Comparison of ENCODE assay signal across 13 cellular contexts in genomic region chr5:175915066-175916037, GRCh38. TPM values are rescaled to one million over a fixed set of nuclear protein-coding genes. Genes with fewer than 3 reads are reported as not detected.
A peak's percentile ranks its signal among the peaks of the same experiment; 100 is the strongest.
DNase-seq lines count a peak whose midpoint lies in the region; ATAC-seq and TF ChIP-seq lines count a peak whose summit lies in the region.
"Not testable (repeated sequence)": the region's sequence is repeated elsewhere in the genome, so short reads cannot be mapped to it uniquely, and the experiment has no call there.
"Had no signal": no experiment of that assay in that cellular context is flagged by ENCODE, and none has a peak within 500 bp of the region (broad histone marks: within the 10 kb centered on the region; RNA-seq: fewer than 3 reads in every experiment).

No MANE protein-coding gene starts in this region.

- H3K27me3 Mint-ChIP-seq in CD4-positive, alpha-beta memory T cell; activated CD4-positive, alpha-beta memory T cell treated with anti-CD3 and anti-CD28 coated beads, Interleukin-2, amount 10 ng/mL, durations not matched to agents 7 days and 5 days; MCF 10A (ENCODE audit: insufficient read depth, unreplicated experiment); neural crest cell (ENCODE audit: low read depth): not testable (repeated sequence)

- not testable (repeated sequence) for H3K4me1 ChIP-seq in CD4-positive, alpha-beta memory T cell (ENCODE audit: insufficient read depth, low read length)

- peaks cover 6 to 24% (median 12%) of the 10 kb centered on the region in 4 donors for H3K4me1 Mint-ChIP-seq in CD4-positive, alpha-beta memory T cell
- peaks cover 27% of the 10 kb centered on the region for H3K4me1 Mint-ChIP-seq in activated CD4-positive, alpha-beta memory T cell treated with anti-CD3 and anti-CD28 coated beads, Interleukin-2, amount 10 ng/mL, durations not matched to agents 7 days and 5 days
- H3K4me1 Mint-ChIP-seq in MCF 10A (ENCODE audit: insufficient read depth, unreplicated experiment); neural crest cell: not testable (repeated sequence)

- H3K27ac Mint-ChIP-seq in CD4-positive, alpha-beta memory T cell: peak overlapping the region; percentile 53 to 85 (median 76)
- H3K27ac Mint-ChIP-seq in activated CD4-positive, alpha-beta memory T cell treated with anti-CD3 and anti-CD28 coated beads, Interleukin-2, amount 10 ng/mL, durations not matched to agents 7 days and 5 days: peak overlapping the region; percentile 75
- peak overlapping the region; percentile 36 for H3K27ac Mint-ChIP-seq in MCF 10A (ENCODE audit: low read depth, unreplicated experiment)
- H3K27ac Mint-ChIP-seq in neural crest cell (ENCODE audit: unreplicated experiment): peak overlapping the region; percentile 24

- ATAC-seq in GM18907 (IDR thresholded peaks at IDR 0.05; ENCODE audit: unreplicated experiment) (peak; percentile 51), GM21526 (IDR thresholded peaks at IDR 0.05; ENCODE audit: low FRiP score, unreplicated experiment) (peak; percentile 65), HG03045 (IDR thresholded peaks at IDR 0.05; ENCODE audit: unreplicated experiment) (peak; percentile 48), HG03520 (IDR thresholded peaks at IDR 0.05; ENCODE audit: unreplicated experiment) (peak; percentile 46)

- not testable (repeated sequence) for H3K9me3 ChIP-seq in CD4-positive, alpha-beta memory T cell (ENCODE audit: control insufficient read depth in 1 of 2, low read length in 2 of 2)

- not testable (repeated sequence) for H3K4me3 ChIP-seq in CD4-positive, alpha-beta memory T cell (ENCODE audit: low read length in 2 of 2)

- H3K27me3 ChIP-seq in CD4-positive, alpha-beta memory T cell (ENCODE audit: insufficient read depth, low read length): not testable (repeated sequence)

- TSS peak; percentile 16 for BruUV-seq in MCF 10A (replicated peaks; lab: Mats Ljungman, UMichigan)

- not testable (repeated sequence) for H3K9me3 Mint-ChIP-seq in CD4-positive, alpha-beta memory T cell; activated CD4-positive, alpha-beta memory T cell treated with anti-CD3 and anti-CD28 coated beads, Interleukin-2, amount 10 ng/mL, durations not matched to agents 7 days and 5 days; MCF 10A (ENCODE audit: unreplicated experiment); neural crest cell

- intact Hi-C loops in CD4-positive, alpha-beta memory T cell (cut with micrococcal nuclease); MCF 10A (cut with micrococcal nuclease): not testable (repeated sequence)

- H3K36me3 Mint-ChIP-seq in CD4-positive, alpha-beta memory T cell: peaks cover 27 to 33% of the 10 kb centered on the region in 2 donors
- H3K36me3 Mint-ChIP-seq in activated CD4-positive, alpha-beta memory T cell treated with anti-CD3 and anti-CD28 coated beads, Interleukin-2, amount 10 ng/mL, durations not matched to agents 7 days and 5 days (ENCODE audit: low read depth): peaks cover 11% of the 10 kb centered on the region
- not testable (repeated sequence) for H3K36me3 Mint-ChIP-seq in MCF 10A (ENCODE audit: insufficient read depth, unreplicated experiment); neural crest cell (ENCODE audit: low read depth)

- not testable (repeated sequence) for TF ChIP-seq CTCF in MCF 10A (IDR thresholded peaks at IDR 0.05; ENCODE audit: unreplicated experiment); neural crest cell (conservative IDR thresholded peaks at IDR 0.05)

- POLR2A ChIA-PET in CD4-positive, alpha-beta memory T cell (lab: Charles Lee; ENCODE audit: partially characterized antibody); activated CD4-positive, alpha-beta memory T cell treated with anti-CD3 and anti-CD28 coated beads, Interleukin-2, amount 10 ng/mL, durations not matched to agents 7 days and 5 days (lab: Charles Lee); MCF 10A (lab: Yijun Ruan, JAX): not testable (repeated sequence)

- not testable (repeated sequence) for H3K36me3 ChIP-seq in CD4-positive, alpha-beta memory T cell (ENCODE audit: insufficient read depth, low read length)

- peak in 1 of 5 donors; percentile 6 for DNase-seq in CD4-positive, alpha-beta memory T cell
- not testable (repeated sequence) for DNase-seq in activated CD4-positive, alpha-beta memory T cell treated with anti-CD3 and anti-CD28 coated beads, Interleukin-2, amount 10 ng/mL, durations not matched to agents 7 days and 5 days; MCF 10A (ENCODE audit: unreplicated experiment); neural crest cell (ENCODE audit: low read depth, low spot score)

- CTCF ChIA-PET in CD4-positive, alpha-beta memory T cell (lab: Charles Lee; ENCODE audit: partially characterized antibody); activated CD4-positive, alpha-beta memory T cell treated with anti-CD3 and anti-CD28 coated beads, Interleukin-2, amount 10 ng/mL, durations not matched to agents 7 days and 5 days (lab: Charles Lee): not testable (repeated sequence)
- CTCF ChIA-PET in MCF 10A (lab: Yijun Ruan, JAX): interaction anchor here (0.6 kb wide), 1 partner anchor 106 kb away, joined by 3 read pairs; no protein-coding TSS in a partner anchor

- H3K27ac ChIP-seq in CD4-positive, alpha-beta memory T cell (ENCODE audit: low read depth, low read length): not testable (repeated sequence)

- peak overlapping the region in 7 of 8 donors; percentile 11 to 84 (median 73) for H3K4me3 Mint-ChIP-seq in CD4-positive, alpha-beta memory T cell
- peak overlapping the region; percentile 49 for H3K4me3 Mint-ChIP-seq in activated CD4-positive, alpha-beta memory T cell treated with anti-CD3 and anti-CD28 coated beads, Interleukin-2, amount 10 ng/mL, durations not matched to agents 7 days and 5 days
- not testable (repeated sequence) for H3K4me3 Mint-ChIP-seq in MCF 10A (ENCODE audit: unreplicated experiment); neural crest cell

RNA-seq across cellular contexts. Expression of gene CPLX2, which starts 44.0 kb away (rescaled TPM):
- not detected for total RNA-seq in CD4-positive, alpha-beta memory T cell
- under 1 TPM in 1 of 2 donors, not detected in 1; 0.05 TPM for polyA plus RNA-seq in CD4-positive, alpha-beta memory T cell
- total RNA-seq in activated CD4-positive, alpha-beta memory T cell treated with anti-CD3 and anti-CD28 coated beads, Interleukin-2, amount 10 ng/mL, durations not matched to agents 7 days and 5 days: not detected
- total RNA-seq in MCF 10A (2022) (not detected in 2 replicates), neural crest cell (9.4 and 9.9 TPM in 2 replicates)
- total RNA-seq: dermis microvascular lymphatic vessel endothelial cell, left lung, osteoblast, RPMI7951 had no signal
- polyA plus RNA-seq: CD14-positive monocyte had no signal

RNA-seq across cellular contexts. Expression of gene THOC3, which starts 52.8 kb away (rescaled TPM):
- total RNA-seq in CD4-positive, alpha-beta memory T cell: 10 to 100 TPM; 79.0 to 96.7 TPM
- polyA plus RNA-seq in CD4-positive, alpha-beta memory T cell: 100 to 1,000 TPM; 138 to 142 TPM
- 100 to 1,000 TPM; 105 to 107 TPM for total RNA-seq in activated CD4-positive, alpha-beta memory T cell treated with anti-CD3 and anti-CD28 coated beads, Interleukin-2, amount 10 ng/mL, durations not matched to agents 7 days and 5 days
- total RNA-seq in MCF 10A (2022): 42.7 and 54.2 TPM in 2 replicates
- 77.1 and 89.0 TPM in 2 replicates for total RNA-seq in neural crest cell

Comparison
In these comparisons a context has a peak if more than half of its experiments do, and no peak if none do; other contexts are left out.
1. H3K27ac Mint-ChIP-seq: peak in every context shown above with its lines; median percentile 76 in CD4-positive, alpha-beta memory T cell; 75 in activated CD4-positive, alpha-beta memory T cell treated with anti-CD3 and anti-CD28 coated beads, Interleukin-2, amount 10 ng/mL, durations not matched to agents 7 days and 5 days; 36 in MCF 10A; 24 in neural crest cell.
2. RNA of gene CPLX2, which starts 44.0 kb away (total RNA-seq): 9.4 to 9.9 TPM in neural crest cell; not detected in CD4-positive, alpha-beta memory T cell, not detected in activated CD4-positive, alpha-beta memory T cell treated with anti-CD3 and anti-CD28 coated beads, Interleukin-2, amount 10 ng/mL, durations not matched to agents 7 days and 5 days and not detected in MCF 10A; every median in the first group is over 10 times any median in the second.
3. Peak in every context shown above with its lines, with median percentiles within 50 percentile points of each other: ATAC-seq.